ENCODE assay signal across 13 cellular contexts in genomic region chr16:75296606-75297005, GRCh38. TPM values are rescaled to one million over a fixed set of nuclear protein-coding genes. Genes with fewer than 3 reads are reported as not detected.
DNase-seq lines count a peak whose midpoint lies in the region; ATAC-seq and TF ChIP-seq lines count a peak whose summit lies in the region.
"Had no signal": no experiment of that assay in that cellular context is flagged by ENCODE, and none has a peak within 500 bp of the region (broad histone marks: within the 10 kb centered on the region; RNA-seq: fewer than 3 reads in every experiment).

No MANE protein-coding gene starts in this region.

- no peak overlapping the region for H3K4me3 Mint-ChIP-seq in neural progenitor cell
- H3K4me3 Mint-ChIP-seq: activated naive CD8-positive, alpha-beta T cell treated with anti-CD3 and anti-CD28 coated beads, Interleukin-2, amount 10 ng/mL, durations not matched to agents 7 days and 5 days had no signal

- H3K79me2 ChIP-seq in neural progenitor cell (ENCODE audit: low read depth) (no peaks in the 10 kb centered on the region), hepatocyte (peaks cover 2% of the 10 kb centered on the region)

- in situ Hi-C loops in brain microvascular endothelial cell (cut with HindIII; ENCODE audit: low pct_ligation_motif_present, low sequenced_read_pairs) (no loop called here), KBM-7 (cut with MboI; ENCODE audit: low pct_unique_long_range_greater_than_20kb, low sequenced_read_pairs) (no loop called here)

- no peaks in the 10 kb centered on the region for H3K27me3 ChIP-seq in brain microvascular endothelial cell (replicated peaks)
- no peaks in the 10 kb centered on the region for H3K27me3 ChIP-seq in right cardiac atrium (ENCODE audit: control insufficient read depth, insufficient read depth)
- no peaks in the 10 kb centered on the region for H3K27me3 ChIP-seq in testis
- no peaks in the 10 kb centered on the region for H3K27me3 ChIP-seq in neural progenitor cell
- no peaks in the 10 kb centered on the region for H3K27me3 ChIP-seq in hepatocyte

- peaks cover 13% of the 10 kb centered on the region for H3K36me3 ChIP-seq in brain microvascular endothelial cell (replicated peaks)
- H3K36me3 ChIP-seq in testis (ENCODE audit: low read depth, missing control alignments), result no peaks in the 10 kb centered on the region
- no peaks in the 10 kb centered on the region for H3K36me3 ChIP-seq in neural progenitor cell
- H3K36me3 ChIP-seq in hepatocyte (replicated peaks; ENCODE audit: insufficient read depth, low read depth), result no peaks in the 10 kb centered on the region

- H3K36me3 Mint-ChIP-seq in neural progenitor cell, result peaks cover 33% of the 10 kb centered on the region

- no peak overlapping the region for H3K27ac ChIP-seq in brain microvascular endothelial cell
- H3K27ac ChIP-seq in right cardiac atrium (ENCODE audit: low read length), result peak overlapping the region; percentile 38
- peak overlapping the region in 1 of 2 donors; percentile 4 for H3K27ac ChIP-seq in testis
- no peak overlapping the region for H3K27ac ChIP-seq in neural progenitor cell
- H3K27ac ChIP-seq in hepatocyte, result no peak overlapping the region

- H3K4me2 ChIP-seq in neural progenitor cell (no peak overlapping the region), hepatocyte (no peak overlapping the region)

- 19% methylated on average over 1 of the region's 1 CpG for WGBS in right cardiac atrium
- 56 to 67% methylated on average over 1 of the region's 1 CpG for WGBS in testis, 2 donors
- WGBS in hepatocyte (ENCODE audit: low lambda C conversion rate, missing lambda C conversion rate), result 90% methylated on average over 1 of the region's 1 CpG

- TF ChIP-seq CTCF in brain microvascular endothelial cell (IDR thresholded peaks at IDR 0.05; ENCODE audit: low read depth, low read length, missing control alignments) (no peak), testis (IDR thresholded peaks at IDR 0.05) (no peak), neural progenitor cell (IDR thresholded peaks at IDR 0.05) (no peak), hepatocyte (IDR thresholded peaks at IDR 0.05; ENCODE audit: poor library complexity) (no peak)

- H3F3A ChIP-seq in neural progenitor cell (ENCODE audit: low read depth), result no peaks in the 10 kb centered on the region

- peaks cover 4% of the 10 kb centered on the region for H3K27me3 Mint-ChIP-seq in neural progenitor cell (ENCODE audit: insufficient read depth, low read depth)

- DNase-seq in Right ventricle myocardium inferior (ENCODE audit: missing footprints) (no peak), cardiac septum (ENCODE audit: low spot score) (no peak), brain microvascular endothelial cell (peak; percentile 18), right cardiac atrium (peak; percentile 59 to 76 (median 63)), testis (peak; percentile 90), neural progenitor cell (ENCODE audit: low spot score) (no peak), KBM-7 (no peak), hepatocyte (ENCODE audit: low spot score) (no peak)
- DNase-seq: activated CD8-positive, alpha-beta memory T cell treated with anti-CD3 and anti-CD28 coated beads, Interleukin-2, amount 50 U/mL, for 48 hours; activated naive CD8-positive, alpha-beta T cell treated with anti-CD3 and anti-CD28 coated beads, Interleukin-2, amount 10 ng/mL, durations not matched to agents 7 days and 5 days; Calu3; glutamatergic neuron; NCI-H510A treated with DMSO at 0.1 percent for 48 hours had no signal

- ATAC-seq in Right ventricle myocardium inferior (peak; percentile 82), right cardiac atrium (peak; percentile 77 to 84)

- no peak overlapping the region for H3K9ac ChIP-seq in neural progenitor cell

- peaks cover 12% of the 10 kb centered on the region for H3K4me1 Mint-ChIP-seq in neural progenitor cell
- H3K4me1 Mint-ChIP-seq: activated naive CD8-positive, alpha-beta T cell treated with anti-CD3 and anti-CD28 coated beads, Interleukin-2, amount 10 ng/mL, durations not matched to agents 7 days and 5 days had no signal

- no peaks in the 10 kb centered on the region for H3K9me2 ChIP-seq in hepatocyte (replicated peaks; ENCODE audit: insufficient read depth)

- H3K9me3 ChIP-seq in right cardiac atrium (ENCODE audit: control insufficient read depth, low read length), result no peaks in the 10 kb centered on the region
- no peaks in the 10 kb centered on the region for H3K9me3 ChIP-seq in testis
- H3K9me3 ChIP-seq in neural progenitor cell (ENCODE audit: low read depth), result no peaks in the 10 kb centered on the region
- H3K9me3 ChIP-seq in hepatocyte (ENCODE audit: low read depth), result no peaks in the 10 kb centered on the region

- TF ChIP-seq POLR2A in testis (IDR thresholded peaks at IDR 0.05), result no peak

- intact Hi-C loops in Right ventricle myocardium inferior (cut with DNase I), result no loop called here
- intact Hi-C loops in cardiac septum (cut with DNase I), result no loop called here
- intact Hi-C loops in right cardiac atrium (cut with DNase I), result no loop called here
- intact Hi-C loops in testis (cut with DNase I; ENCODE audit: low total_unique reads), result no loop called here

- H3K9me3 Mint-ChIP-seq in neural progenitor cell, result no peaks in the 10 kb centered on the region
- H3K9me3 Mint-ChIP-seq: activated naive CD8-positive, alpha-beta T cell treated with anti-CD3 and anti-CD28 coated beads, Interleukin-2, amount 10 ng/mL, durations not matched to agents 7 days and 5 days had no signal

- H3K4me3 ChIP-seq in brain microvascular endothelial cell (ENCODE audit: low read depth, low read length) (no peak overlapping the region), right cardiac atrium (ENCODE audit: low read length) (no peak overlapping the region), testis (no peak overlapping the region), neural progenitor cell (no peak overlapping the region), hepatocyte (no peak overlapping the region)

- no peak overlapping the region for H3K27ac Mint-ChIP-seq in neural progenitor cell
- H3K27ac Mint-ChIP-seq: activated naive CD8-positive, alpha-beta T cell treated with anti-CD3 and anti-CD28 coated beads, Interleukin-2, amount 10 ng/mL, durations not matched to agents 7 days and 5 days had no signal

- H3K4me1 ChIP-seq in right cardiac atrium (ENCODE audit: control insufficient read depth, insufficient read depth, low read length) (peaks cover 11% of the 10 kb centered on the region), testis (no peaks in the 10 kb centered on the region), neural progenitor cell (no peaks in the 10 kb centered on the region), hepatocyte (ENCODE audit: insufficient read depth) (peaks cover 22% of the 10 kb centered on the region)

- H2AFZ ChIP-seq in neural progenitor cell (replicated peaks) (no peak overlapping the region), hepatocyte (no peak overlapping the region)

- H4K20me1 ChIP-seq in neural progenitor cell (ENCODE audit: low read depth), result no peaks in the 10 kb centered on the region
- no peaks in the 10 kb centered on the region for H4K20me1 ChIP-seq in hepatocyte (ENCODE audit: insufficient read depth, poor library complexity, severe bottlenecking)

RNA-seq across cellular contexts. Expression of gene BCAR1, which starts 45.2 kb away (rescaled TPM):
- total RNA-seq in Right ventricle myocardium inferior, result 76.7 TPM
- 80.3 TPM for total RNA-seq in cardiac septum
- total RNA-seq in right cardiac atrium, result 10 to 100 TPM; 58.1 to 68.8 (median 68.0) TPM
- 53.1 TPM for polyA plus RNA-seq in right cardiac atrium
- 100 to 1,000 TPM; 139 to 201 TPM for total RNA-seq in testis
- polyA plus RNA-seq in testis (ENCODE audit: insufficient read depth, low read depth, low replicate concordance), result 83.8 TPM
- 10.9 and 29.1 TPM in 2 replicates for total RNA-seq in neural progenitor cell (ENCODE audit: low replicate concordance)
- total RNA-seq in hepatocyte, result 73.2 and 77.3 TPM in 2 replicates
- 112 and 124 TPM in 2 replicates for polyA plus RNA-seq in hepatocyte
- total RNA-seq: activated naive CD8-positive, alpha-beta T cell treated with anti-CD3 and anti-CD28 coated beads, Interleukin-2, amount 10 ng/mL, durations not matched to agents 7 days and 5 days had no signal

Comparison
In these comparisons a context has a peak if more than half of its experiments do, and no peak if none do; other contexts are left out.
1. DNase-seq: peak in brain microvascular endothelial cell (single experiment), right cardiac atrium (3 of 3) and testis (single experiment); none in Right ventricle myocardium inferior (single experiment), cardiac septum (single experiment), neural progenitor cell (single experiment), KBM-7 (single experiment) and hepatocyte (single experiment).